16 cellular contexts compared by ENCODE assay signal in the genomic region with DNA sequence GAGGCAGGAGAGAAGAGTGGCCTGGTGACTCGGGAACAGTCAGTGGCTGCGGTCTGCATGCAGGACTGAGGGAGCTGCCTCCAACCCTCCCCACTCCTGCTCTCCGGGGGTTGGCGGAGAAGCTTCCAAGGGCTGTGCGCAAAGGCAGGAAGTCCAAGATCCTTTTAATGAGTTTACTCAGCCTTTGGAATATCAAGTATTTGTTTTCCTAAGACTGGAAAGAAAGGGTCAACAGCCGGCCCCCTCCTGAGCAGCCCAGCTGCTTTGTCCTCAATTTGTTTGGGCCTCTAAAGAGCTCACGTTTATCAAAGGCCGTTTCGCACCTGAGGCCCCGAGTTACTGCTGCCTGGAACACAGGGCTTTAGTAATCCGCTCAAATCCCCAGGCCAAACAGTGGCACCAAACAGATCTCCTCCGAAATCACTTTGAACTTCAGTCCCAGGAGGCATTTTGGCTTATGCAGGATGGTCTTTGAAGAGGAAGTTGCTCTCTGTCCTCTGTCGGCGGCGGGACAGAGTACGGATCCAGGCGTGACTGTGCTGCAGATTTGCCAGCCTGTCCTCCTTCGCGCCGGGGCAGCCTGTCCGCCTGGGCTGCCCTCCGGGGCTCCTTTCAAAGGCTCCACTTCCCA.
DNase-seq lines count a peak whose midpoint lies in the region; ATAC-seq and TF ChIP-seq lines count a peak whose summit lies in the region.
"Had no signal": no experiment of that assay in that cellular context is flagged by ENCODE, and none has a peak within 500 bp of the region (broad histone marks: within the 10 kb centered on the region; RNA-seq: fewer than 3 reads in every experiment).

No MANE protein-coding gene starts in this region.

- H3K27me3 Mint-ChIP-seq in T-helper 17 cell, result peaks cover 43% of the 10 kb centered on the region

- DNase-seq in NCI-H1105 treated with DMSO at 0.1 percent for 48 hours (lab: John Stamatoyannopoulos, UW) (peak; percentile 12), NCI-H1105 (lab: John Stamatoyannopoulos, UW) (no peak), NCI-H748 (lab: John Stamatoyannopoulos, UW; ENCODE audit: unreplicated experiment) (peak; percentile 92), islet precursor cell (peak; percentile 88), retina (peak; percentile 62), T-helper 17 cell (no peak), COLO829 (ENCODE audit: low spot score) (no peak), GM10248 (ENCODE audit: extremely low spot score) (no peak)
- DNase-seq: 8988T; CD4-positive, alpha-beta memory T cell; Karpas-422 had no signal

- peaks cover 6% of the 10 kb centered on the region for H3K36me3 Mint-ChIP-seq in T-helper 17 cell (ENCODE audit: low read depth)
- H3K36me3 Mint-ChIP-seq: activated naive CD8-positive, alpha-beta T cell; CD4-positive, alpha-beta memory T cell had no signal

- no peak overlapping the region for H3K4me3 Mint-ChIP-seq in T-helper 17 cell
- H3K4me3 Mint-ChIP-seq: activated naive CD8-positive, alpha-beta T cell; CD4-positive, alpha-beta memory T cell; central memory CD8-positive, alpha-beta T cell had no signal

- ATAC-seq in T-helper 17 cell, result no peak
- ATAC-seq: HCT116, Panc1 had no signal

- no peak overlapping the region for H3K27ac Mint-ChIP-seq in T-helper 17 cell
- H3K27ac Mint-ChIP-seq: activated naive CD8-positive, alpha-beta T cell; CD4-positive, alpha-beta memory T cell had no signal

- POLR2A ChIA-PET in GM10248 (lab: Yijun Ruan, JAX), result no interaction called here

- CTCF ChIA-PET in GM10248 (lab: Yijun Ruan, JAX), result interaction anchor here (0.6 to 2.1 kb wide), 3 partner anchors 12 to 702 kb away, joined by 3 to 9 read pairs (median 5); no protein-coding TSS in a partner anchor

- no peaks in the 10 kb centered on the region for H3K9me3 ChIP-seq in T-helper 17 cell (ENCODE audit: control insufficient read depth, low read length, poor library complexity, severe bottlenecking)
- H3K9me3 ChIP-seq: neutrophil had no signal

- no peaks in the 10 kb centered on the region for H3K4me1 Mint-ChIP-seq in T-helper 17 cell
- H3K4me1 Mint-ChIP-seq: central memory CD8-positive, alpha-beta T cell had no signal

- no peak for TF ChIP-seq CTCF in GM10248 (IDR thresholded peaks at IDR 0.05; ENCODE audit: control extremely low read depth, extremely low read depth, low read depth, missing control alignments)

Comparison
In these comparisons a context has a peak if more than half of its experiments do, and no peak if none do; other contexts are left out.
1. DNase-seq: peak in NCI-H1105 treated with DMSO at 0.1 percent for 48 hours (single experiment), NCI-H748 (single experiment), islet precursor cell (single experiment) and retina (single experiment); none in NCI-H1105 (single experiment), T-helper 17 cell (0 of 3), COLO829 (single experiment) and GM10248 (single experiment).